Comparison of ENCODE assay signal across 1 cellular context in the genomic region with DNA sequence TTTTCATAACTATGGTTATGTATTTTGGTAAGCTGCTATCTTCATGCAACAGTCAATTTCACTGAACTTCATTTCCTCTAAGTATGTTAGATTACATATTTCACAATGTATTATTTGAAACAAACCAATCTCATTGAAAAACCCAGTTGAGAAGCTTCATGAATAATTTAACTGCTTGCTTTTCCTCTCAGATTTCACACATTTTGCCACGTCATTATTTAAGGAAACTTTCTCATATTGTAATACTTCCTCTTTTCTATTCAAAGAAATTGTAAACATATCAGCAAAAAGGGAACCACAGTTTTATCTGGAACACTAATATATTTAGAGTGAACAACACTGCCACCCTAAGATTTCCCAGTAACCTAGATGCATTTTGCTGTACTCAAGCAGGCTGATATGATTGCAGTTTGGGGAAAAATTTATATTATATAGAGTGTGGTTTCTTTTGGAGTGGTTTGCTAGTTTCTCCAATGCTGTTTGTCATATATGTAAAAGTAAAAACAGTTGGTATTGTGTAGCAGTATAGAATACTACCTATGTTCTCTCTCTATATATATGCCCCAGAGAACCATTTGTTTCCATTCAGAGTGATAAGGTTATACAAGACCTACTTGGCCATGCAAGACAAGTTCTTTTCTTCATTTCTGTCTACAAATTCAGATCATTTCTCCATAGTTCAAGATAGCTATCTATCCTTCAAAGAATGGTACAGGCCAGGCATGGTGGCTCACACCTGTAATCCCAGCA.
A peak's percentile ranks its signal among the peaks of the same experiment; 100 is the strongest.
TF ChIP-seq lines count a peak whose summit lies in the region.

No MANE protein-coding gene starts in this region.

TF ChIP-seq in K562, 482 proteins besides CTCF, POLR2A, EP300 and RAD21 (continues in another document):
- TF ChIP-seq, protein P1, sequence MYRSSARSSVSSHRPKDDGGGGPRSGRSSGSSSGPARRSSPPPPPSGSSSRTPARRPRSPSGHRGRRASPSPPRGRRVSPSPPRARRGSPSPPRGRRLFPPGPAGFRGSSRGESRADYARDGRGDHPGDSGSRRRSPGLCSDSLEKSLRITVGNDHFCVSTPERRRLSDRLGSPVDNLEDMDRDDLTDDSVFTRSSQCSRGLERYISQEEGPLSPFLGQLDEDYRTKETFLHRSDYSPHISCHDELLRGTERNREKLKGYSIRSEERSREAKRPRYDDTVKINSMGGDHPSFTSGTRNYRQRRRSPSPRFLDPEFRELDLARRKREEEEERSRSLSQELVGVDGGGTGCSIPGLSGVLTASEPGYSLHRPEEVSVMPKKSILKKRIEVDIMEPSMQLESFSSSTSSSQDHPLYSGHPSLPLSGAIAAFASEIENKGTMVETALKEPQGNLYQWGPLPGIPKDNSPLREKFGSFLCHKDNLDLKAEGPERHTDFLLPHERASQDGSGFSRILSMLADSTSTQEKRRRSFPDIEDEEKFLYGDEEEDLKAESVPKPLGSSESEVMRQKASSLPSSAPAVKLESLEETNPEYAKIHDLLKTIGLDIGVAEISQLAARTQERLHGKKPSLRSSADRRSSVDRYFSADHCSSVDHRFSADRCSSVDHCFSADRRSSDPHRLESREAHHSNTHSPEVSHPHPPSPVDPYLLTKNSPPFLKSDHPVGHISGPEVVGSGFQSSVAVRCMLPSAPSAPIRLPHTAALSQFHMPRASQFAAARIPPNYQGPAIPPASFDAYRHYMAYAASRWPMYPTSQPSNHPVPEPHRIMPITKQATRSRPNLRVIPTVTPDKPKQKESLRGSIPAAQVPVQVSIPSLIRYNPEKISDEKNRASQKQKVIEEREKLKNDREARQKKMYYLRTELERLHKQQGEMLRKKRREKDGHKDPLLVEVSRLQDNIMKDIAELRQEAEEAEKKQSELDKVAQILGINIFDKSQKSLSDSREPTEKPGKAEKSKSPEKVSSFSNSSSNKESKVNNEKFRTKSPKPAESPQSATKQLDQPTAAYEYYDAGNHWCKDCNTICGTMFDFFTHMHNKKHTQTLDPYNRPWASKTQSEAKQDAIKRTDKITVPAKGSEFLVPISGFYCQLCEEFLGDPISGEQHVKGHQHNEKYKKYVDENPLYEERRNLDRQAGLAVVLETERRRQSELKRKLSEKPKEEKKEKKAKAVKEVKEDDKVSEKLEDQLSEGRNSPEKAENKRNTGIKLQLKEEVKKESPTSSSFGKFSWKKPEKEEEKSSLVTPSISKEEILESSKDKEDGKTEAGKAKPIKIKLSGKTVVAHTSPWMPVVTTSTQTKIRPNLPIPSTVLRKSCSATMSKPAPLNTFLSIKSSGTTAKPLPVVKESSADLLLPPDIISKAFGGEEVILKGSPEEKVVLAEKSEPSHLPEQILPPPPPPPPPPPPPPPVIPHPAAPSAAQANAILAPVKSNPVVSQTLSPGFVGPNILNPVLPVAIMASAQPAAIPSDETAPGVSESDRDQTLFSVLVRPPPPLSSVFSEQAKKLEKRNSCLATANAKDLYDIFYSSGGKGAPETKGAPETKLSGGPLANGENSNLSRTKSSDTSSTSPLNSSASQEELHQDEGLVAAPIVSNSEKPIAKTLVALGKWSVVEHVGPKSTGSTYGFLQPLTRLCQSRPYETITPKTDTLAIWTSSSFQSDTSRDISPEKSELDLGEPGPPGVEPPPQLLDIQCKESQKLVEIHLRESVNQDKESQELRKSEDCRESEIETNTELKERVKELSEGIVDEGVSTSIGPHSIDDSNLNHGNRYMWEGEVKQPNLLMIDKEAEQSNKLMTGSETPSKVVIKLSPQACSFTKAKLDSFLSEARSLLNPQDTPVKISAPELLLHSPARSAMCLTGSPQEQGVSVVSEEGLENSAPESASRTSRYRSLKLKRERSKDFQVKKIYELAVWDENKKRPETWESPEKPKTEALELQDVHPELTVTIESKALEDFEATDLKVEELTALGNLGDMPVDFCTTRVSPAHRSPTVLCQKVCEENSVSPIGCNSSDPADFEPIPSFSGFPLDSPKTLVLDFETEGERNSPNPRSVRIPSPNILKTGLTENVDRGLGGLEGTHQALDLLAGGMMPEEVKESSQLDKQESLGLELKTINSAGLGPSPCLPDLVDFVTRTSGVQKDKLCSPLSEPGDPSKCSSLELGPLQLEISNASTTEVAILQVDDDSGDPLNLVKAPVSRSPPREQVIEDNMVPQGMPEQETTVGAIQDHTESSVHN (IDR thresholded peaks at IDR 0.05; ENCODE audit: borderline replicate concordance in 1 of 2, low read depth in 1 of 2) = peak in 1 of 2 experiments; percentile 58; a peak in 1 of 4 replicates
- TF ChIP-seq, protein P2, sequence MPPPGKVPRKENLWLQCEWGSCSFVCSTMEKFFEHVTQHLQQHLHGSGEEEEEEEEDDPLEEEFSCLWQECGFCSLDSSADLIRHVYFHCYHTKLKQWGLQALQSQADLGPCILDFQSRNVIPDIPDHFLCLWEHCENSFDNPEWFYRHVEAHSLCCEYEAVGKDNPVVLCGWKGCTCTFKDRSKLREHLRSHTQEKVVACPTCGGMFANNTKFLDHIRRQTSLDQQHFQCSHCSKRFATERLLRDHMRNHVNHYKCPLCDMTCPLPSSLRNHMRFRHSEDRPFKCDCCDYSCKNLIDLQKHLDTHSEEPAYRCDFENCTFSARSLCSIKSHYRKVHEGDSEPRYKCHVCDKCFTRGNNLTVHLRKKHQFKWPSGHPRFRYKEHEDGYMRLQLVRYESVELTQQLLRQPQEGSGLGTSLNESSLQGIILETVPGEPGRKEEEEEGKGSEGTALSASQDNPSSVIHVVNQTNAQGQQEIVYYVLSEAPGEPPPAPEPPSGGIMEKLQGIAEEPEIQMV (tag; conservative IDR thresholded peaks at IDR 0.05; ENCODE audit: low read depth) = no peak
- no peak for TF ChIP-seq SIN3B (IDR thresholded peaks at IDR 0.05; ENCODE audit: low read depth)
- no peak for TF ChIP-seq ZBTB8A (IDR thresholded peaks at IDR 0.05; ENCODE audit: partially characterized antibody)
- TF ChIP-seq, protein P3, sequence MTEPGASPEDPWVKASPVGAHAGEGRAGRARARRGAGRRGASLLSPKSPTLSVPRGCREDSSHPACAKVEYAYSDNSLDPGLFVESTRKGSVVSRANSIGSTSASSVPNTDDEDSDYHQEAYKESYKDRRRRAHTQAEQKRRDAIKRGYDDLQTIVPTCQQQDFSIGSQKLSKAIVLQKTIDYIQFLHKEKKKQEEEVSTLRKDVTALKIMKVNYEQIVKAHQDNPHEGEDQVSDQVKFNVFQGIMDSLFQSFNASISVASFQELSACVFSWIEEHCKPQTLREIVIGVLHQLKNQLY (CRISPR knock-in tag; conservative IDR thresholded peaks at IDR 0.05) = no peak
- no peak for TF ChIP-seq KLF13 (tag; IDR thresholded peaks at IDR 0.05; ENCODE audit: borderline replicate concordance, low read depth)
- peak; percentile 82 for TF ChIP-seq MEIS2 (IDR thresholded peaks at IDR 0.05; ENCODE audit: partially characterized antibody)
- no peak for TF ChIP-seq CBX2 (IDR thresholded peaks at IDR 0.05; ENCODE audit: insufficient read depth, low read length, poor library complexity, severe bottlenecking)
- TF ChIP-seq, protein P4, sequence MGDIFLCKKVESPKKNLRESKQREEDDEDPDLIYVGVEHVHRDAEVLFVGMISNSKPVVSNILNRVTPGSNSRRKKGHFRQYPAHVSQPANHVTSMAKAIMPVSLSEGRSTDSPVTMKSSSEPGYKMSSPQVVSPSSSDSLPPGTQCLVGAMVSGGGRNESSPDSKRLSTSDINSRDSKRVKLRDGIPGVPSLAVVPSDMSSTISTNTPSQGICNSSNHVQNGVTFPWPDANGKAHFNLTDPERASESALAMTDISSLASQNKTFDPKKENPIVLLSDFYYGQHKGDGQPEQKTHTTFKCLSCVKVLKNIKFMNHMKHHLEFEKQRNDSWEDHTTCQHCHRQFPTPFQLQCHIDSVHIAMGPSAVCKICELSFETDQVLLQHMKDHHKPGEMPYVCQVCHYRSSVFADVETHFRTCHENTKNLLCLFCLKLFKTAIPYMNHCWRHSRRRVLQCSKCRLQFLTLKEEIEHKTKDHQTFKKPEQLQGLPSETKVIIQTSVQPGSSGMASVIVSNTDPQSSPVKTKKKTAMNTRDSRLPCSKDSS (IDR thresholded peaks at IDR 0.05; ENCODE audit: low read depth, partially characterized antibody) = no peak
- TF ChIP-seq GATAD2A (IDR thresholded peaks at IDR 0.05) = no peak
- TF ChIP-seq ESRRB (CRISPR knock-in tag; IDR thresholded peaks at IDR 0.05; ENCODE audit: borderline replicate concordance) = no peak
- TF ChIP-seq SMARCE1 (IDR thresholded peaks at IDR 0.05) = peak; percentile 81
- no peak for TF ChIP-seq CEBPG (CRISPR knock-in tag; IDR thresholded peaks at IDR 0.05)
- peak; percentile 58 to 64; a peak in 3 of 4 replicates for TF ChIP-seq CEBPG (tag; conservative IDR thresholded peaks at IDR 0.05 in 1 of 2, IDR thresholded peaks at IDR 0.05 in 1 of 2)
- TF ChIP-seq, protein P5, sequence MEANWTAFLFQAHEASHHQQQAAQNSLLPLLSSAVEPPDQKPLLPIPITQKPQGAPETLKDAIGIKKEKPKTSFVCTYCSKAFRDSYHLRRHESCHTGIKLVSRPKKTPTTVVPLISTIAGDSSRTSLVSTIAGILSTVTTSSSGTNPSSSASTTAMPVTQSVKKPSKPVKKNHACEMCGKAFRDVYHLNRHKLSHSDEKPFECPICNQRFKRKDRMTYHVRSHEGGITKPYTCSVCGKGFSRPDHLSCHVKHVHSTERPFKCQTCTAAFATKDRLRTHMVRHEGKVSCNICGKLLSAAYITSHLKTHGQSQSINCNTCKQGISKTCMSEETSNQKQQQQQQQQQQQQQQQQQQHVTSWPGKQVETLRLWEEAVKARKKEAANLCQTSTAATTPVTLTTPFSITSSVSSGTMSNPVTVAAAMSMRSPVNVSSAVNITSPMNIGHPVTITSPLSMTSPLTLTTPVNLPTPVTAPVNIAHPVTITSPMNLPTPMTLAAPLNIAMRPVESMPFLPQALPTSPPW (CRISPR knock-in tag; IDR thresholded peaks at IDR 0.05) = no peak
- TF ChIP-seq, protein P6, sequence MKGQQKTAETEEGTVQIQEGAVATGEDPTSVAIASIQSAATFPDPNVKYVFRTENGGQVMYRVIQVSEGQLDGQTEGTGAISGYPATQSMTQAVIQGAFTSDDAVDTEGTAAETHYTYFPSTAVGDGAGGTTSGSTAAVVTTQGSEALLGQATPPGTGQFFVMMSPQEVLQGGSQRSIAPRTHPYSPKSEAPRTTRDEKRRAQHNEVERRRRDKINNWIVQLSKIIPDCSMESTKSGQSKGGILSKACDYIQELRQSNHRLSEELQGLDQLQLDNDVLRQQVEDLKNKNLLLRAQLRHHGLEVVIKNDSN (CRISPR knock-in tag; IDR thresholded peaks at IDR 0.05) = no peak
- TF ChIP-seq MXI1 (IDR thresholded peaks at IDR 0.05; ENCODE audit: low read depth, low read length) = no peak
- TF ChIP-seq ZNF3 (CRISPR knock-in tag; IDR thresholded peaks at IDR 0.05) = no peak
- TF ChIP-seq ZBTB7A (IDR thresholded peaks at IDR 0.05; ENCODE audit: borderline replicate concordance, control insufficient read depth, low read depth, low read length) = no peak
- TF ChIP-seq, protein P7, sequence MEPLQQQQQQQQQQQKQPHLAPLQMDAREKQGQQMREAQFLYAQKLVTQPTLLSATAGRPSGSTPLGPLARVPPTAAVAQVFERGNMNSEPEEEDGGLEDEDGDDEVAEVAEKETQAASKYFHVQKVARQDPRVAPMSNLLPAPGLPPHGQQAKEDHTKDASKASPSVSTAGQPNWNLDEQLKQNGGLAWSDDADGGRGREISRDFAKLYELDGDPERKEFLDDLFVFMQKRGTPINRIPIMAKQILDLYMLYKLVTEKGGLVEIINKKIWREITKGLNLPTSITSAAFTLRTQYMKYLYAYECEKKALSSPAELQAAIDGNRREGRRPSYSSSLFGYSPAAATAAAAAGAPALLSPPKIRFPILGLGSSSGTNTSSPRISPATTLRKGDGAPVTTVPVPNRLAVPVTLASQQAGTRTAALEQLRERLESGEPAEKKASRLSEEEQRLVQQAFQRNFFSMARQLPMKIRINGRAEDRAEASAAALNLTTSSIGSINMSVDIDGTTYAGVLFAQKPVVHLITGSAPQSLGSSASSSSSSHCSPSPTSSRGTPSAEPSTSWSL (CRISPR knock-in tag; IDR thresholded peaks at IDR 0.05; ENCODE audit: borderline replicate concordance) = no peak
- TF ChIP-seq JUND (IDR thresholded peaks at IDR 0.05; ENCODE audit: borderline replicate concordance, low read depth, low read length) = peak; percentile 17; the same call in 1 of the 2 replicates
- peak; percentile 42; the same call in 2 of the 3 replicates for TF ChIP-seq JUND (tag; IDR thresholded peaks at IDR 0.05; ENCODE audit: borderline replicate concordance, low read depth, low read length)
- TF ChIP-seq ZKSCAN8 (CRISPR knock-in tag; IDR thresholded peaks at IDR 0.05) = no peak
- no peak for TF ChIP-seq KLF10 (CRISPR knock-in tag; IDR thresholded peaks at IDR 0.05)
- TF ChIP-seq ILF3 (IDR thresholded peaks at IDR 0.05; ENCODE audit: borderline replicate concordance) = no peak
- TF ChIP-seq, protein P8, sequence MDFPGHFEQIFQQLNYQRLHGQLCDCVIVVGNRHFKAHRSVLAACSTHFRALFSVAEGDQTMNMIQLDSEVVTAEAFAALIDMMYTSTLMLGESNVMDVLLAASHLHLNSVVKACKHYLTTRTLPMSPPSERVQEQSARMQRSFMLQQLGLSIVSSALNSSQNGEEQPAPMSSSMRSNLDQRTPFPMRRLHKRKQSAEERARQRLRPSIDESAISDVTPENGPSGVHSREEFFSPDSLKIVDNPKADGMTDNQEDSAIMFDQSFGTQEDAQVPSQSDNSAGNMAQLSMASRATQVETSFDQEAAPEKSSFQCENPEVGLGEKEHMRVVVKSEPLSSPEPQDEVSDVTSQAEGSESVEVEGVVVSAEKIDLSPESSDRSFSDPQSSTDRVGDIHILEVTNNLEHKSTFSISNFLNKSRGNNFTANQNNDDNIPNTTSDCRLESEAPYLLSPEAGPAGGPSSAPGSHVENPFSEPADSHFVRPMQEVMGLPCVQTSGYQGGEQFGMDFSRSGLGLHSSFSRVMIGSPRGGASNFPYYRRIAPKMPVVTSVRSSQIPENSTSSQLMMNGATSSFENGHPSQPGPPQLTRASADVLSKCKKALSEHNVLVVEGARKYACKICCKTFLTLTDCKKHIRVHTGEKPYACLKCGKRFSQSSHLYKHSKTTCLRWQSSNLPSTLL (IDR thresholded peaks at IDR 0.05) = no peak
- TF ChIP-seq HSF4 (CRISPR knock-in tag; IDR thresholded peaks at IDR 0.05; ENCODE audit: borderline replicate concordance) = no peak
- peak; percentile 23; the same call in 1 of the 2 replicates for TF ChIP-seq DPF2 (IDR thresholded peaks at IDR 0.05)
- TF ChIP-seq TCF3 (CRISPR knock-in tag; IDR thresholded peaks at IDR 0.05) = no peak
- peak; percentile 67 for TF ChIP-seq EP400 (IDR thresholded peaks at IDR 0.05)
- TF ChIP-seq, protein P9, sequence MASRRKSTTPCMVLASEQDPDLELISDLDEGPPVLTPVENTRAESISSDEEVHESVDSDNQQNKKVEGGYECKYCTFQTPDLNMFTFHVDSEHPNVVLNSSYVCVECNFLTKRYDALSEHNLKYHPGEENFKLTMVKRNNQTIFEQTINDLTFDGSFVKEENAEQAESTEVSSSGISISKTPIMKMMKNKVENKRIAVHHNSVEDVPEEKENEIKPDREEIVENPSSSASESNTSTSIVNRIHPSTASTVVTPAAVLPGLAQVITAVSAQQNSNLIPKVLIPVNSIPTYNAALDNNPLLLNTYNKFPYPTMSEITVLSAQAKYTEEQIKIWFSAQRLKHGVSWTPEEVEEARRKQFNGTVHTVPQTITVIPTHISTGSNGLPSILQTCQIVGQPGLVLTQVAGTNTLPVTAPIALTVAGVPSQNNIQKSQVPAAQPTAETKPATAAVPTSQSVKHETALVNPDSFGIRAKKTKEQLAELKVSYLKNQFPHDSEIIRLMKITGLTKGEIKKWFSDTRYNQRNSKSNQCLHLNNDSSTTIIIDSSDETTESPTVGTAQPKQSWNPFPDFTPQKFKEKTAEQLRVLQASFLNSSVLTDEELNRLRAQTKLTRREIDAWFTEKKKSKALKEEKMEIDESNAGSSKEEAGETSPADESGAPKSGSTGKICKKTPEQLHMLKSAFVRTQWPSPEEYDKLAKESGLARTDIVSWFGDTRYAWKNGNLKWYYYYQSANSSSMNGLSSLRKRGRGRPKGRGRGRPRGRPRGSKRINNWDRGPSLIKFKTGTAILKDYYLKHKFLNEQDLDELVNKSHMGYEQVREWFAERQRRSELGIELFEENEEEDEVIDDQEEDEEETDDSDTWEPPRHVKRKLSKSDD (conservative IDR thresholded peaks at IDR 0.05; ENCODE audit: low read length) = no peak
- TF ChIP-seq SIN3A (IDR thresholded peaks at IDR 0.05; ENCODE audit: borderline replicate concordance in 2 of 2, control insufficient read depth in 1 of 2, low read depth in 2 of 2, low read length in 2 of 2) = no peak
- TF ChIP-seq ZNF444 (CRISPR knock-in tag; IDR thresholded peaks at IDR 0.05) = no peak
- no peak for TF ChIP-seq TAL1 (IDR thresholded peaks at IDR 0.05)
